ENCODE assay signal across 8 cellular contexts in genomic region chr4:139665079-139665689, GRCh38. TPM values are rescaled to one million over a fixed set of nuclear protein-coding genes. Genes with fewer than 3 reads are reported as not detected.
A peak's percentile ranks its signal among the peaks of the same experiment; 100 is the strongest.
DNase-seq lines count a peak whose midpoint lies in the region; ATAC-seq and TF ChIP-seq lines count a peak whose summit lies in the region.

No MANE protein-coding gene starts in this region.

- no peak for DNase-seq in AG04450 (ENCODE audit: low read depth, low spot score)
- DNase-seq in HuH-7 (ENCODE audit: low spot score): no peak
- DNase-seq in SHP77 treated with DMSO at 0.1 percent for 48 hours (lab: John Stamatoyannopoulos, UW): no peak
- no peak for DNase-seq in hepatic stellate cell (ENCODE audit: low spot score)

- H3K36me3 Mint-ChIP-seq in brain: no peaks in the 10 kb centered on the region

- no peaks in the 10 kb centered on the region for H3K36me3 ChIP-seq in mucosa of rectum (ENCODE audit: control insufficient read depth in 2 of 2, insufficient read depth in 2 of 2, low read length in 2 of 2)

- H3K27me3 Mint-ChIP-seq in brain: no peaks in the 10 kb centered on the region

- H3K4me3 Mint-ChIP-seq in brain: peak overlapping the region; percentile 73 to 93 (median 82)

- H3K9ac ChIP-seq in mucosa of rectum (ENCODE audit: low read depth in 1 of 2, low read length in 2 of 2): peak overlapping the region; percentile 68 to 85

- H3K27me3 ChIP-seq in AG04450 (ENCODE audit: control insufficient read depth, insufficient read depth, low read length) (no peaks in the 10 kb centered on the region), mucosa of rectum (ENCODE audit: control insufficient read depth in 2 of 2, insufficient read depth in 2 of 2, low read length in 2 of 2) (no peaks in the 10 kb centered on the region)

- H3K4me1 Mint-ChIP-seq in brain: peaks cover 33% of the 10 kb centered on the region

- CTCF ChIA-PET in AG04450 (lab: Charles Lee): interaction anchor here (1.0 to 5.2 kb wide), 4 partner anchors 9 to 62 kb away, joined by 3 to 55 read pairs (median 5); no protein-coding TSS in a partner anchor

- peaks cover 0 to 3% (median 0%) of the 10 kb centered on the region in 5 experiments for H3K9me3 Mint-ChIP-seq in brain

- POLR2A ChIA-PET in AG04450 (lab: Yijun Ruan, JAX): interaction anchor here (0.7 to 0.9 kb wide), 2 partner anchors 225 to 643 kb away, joined by 3 read pairs; no protein-coding TSS in a partner anchor

- H3K27ac Mint-ChIP-seq in brain: peak overlapping the region; percentile 35 to 95 (median 94)

- peak; percentile 9 for ATAC-seq in HG02973 (IDR thresholded peaks at IDR 0.05; ENCODE audit: unreplicated experiment)
- ATAC-seq in HG02798 (IDR thresholded peaks at IDR 0.05; ENCODE audit: poor library complexity, unreplicated experiment): no peak

- H3K9me3 ChIP-seq in AG04450 (ENCODE audit: control insufficient read depth, insufficient read depth, low read length) (no peaks in the 10 kb centered on the region), mucosa of rectum (ENCODE audit: control insufficient read depth in 2 of 2, low read length in 2 of 2) (no peaks in the 10 kb centered on the region)

- H3K27ac ChIP-seq in AG04450 (ENCODE audit: low read depth, low read length) (peak overlapping the region; percentile 87), mucosa of rectum (ENCODE audit: low read depth in 2 of 2, low read length in 2 of 2) (peak overlapping the region; percentile 88 to 94)

- H3K4me1 ChIP-seq in mucosa of rectum (ENCODE audit: control insufficient read depth in 2 of 2, insufficient read depth in 2 of 2, low read length in 2 of 2): peaks cover 19 to 45% of the 10 kb centered on the region in 2 donors

- peak overlapping the region; percentile 62 for H3K4me3 ChIP-seq in AG04450 (ENCODE audit: low read depth, low read length)
- H3K4me3 ChIP-seq in mucosa of rectum (ENCODE audit: low read length in 2 of 2): peak overlapping the region; percentile 74 to 97

- TF ChIP-seq CTCF in AG04450 (IDR thresholded peaks at IDR 0.05; ENCODE audit: low read depth, low read length): no peak
- no peak for TF ChIP-seq CTCF in brain (conservative IDR thresholded peaks at IDR 0.05)

RNA-seq across cellular contexts. Expression of gene MGST2, which starts 0.4 kb away (rescaled TPM):
- polyA plus RNA-seq in AG04450 (2011; rRNA removed): 19.3 and 21.9 TPM in 2 replicates
- polyA minus RNA-seq in AG04450 (2011; rRNA and poly(A)+ RNA removed): 6.6 and 7.4 TPM in 2 replicates
- polyA plus RNA-seq in brain (ENCODE audit: insufficient read depth, low read depth, low replicate concordance): 47.3 TPM
